In the genomic region with DNA sequence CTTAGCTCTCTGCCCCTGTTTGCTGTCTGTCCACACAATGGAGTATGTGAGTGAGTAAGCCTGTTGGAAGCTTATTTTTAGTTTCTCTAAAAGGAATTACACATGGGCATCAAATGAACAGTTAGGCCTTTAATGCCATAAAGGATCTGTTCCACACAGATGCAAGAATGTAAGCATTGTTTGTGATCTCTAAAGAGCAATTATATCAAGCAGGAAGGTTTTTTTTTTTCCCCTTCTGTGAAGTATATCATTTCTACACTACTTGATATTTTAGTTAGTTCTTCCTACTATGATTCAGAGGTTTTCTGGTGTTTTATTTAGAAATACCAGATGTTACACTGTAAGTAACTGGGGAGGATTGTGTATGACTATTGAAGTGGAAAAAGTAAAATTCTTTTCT, we compare ENCODE assay signal across 16 cellular contexts.
A peak's percentile ranks its signal among the peaks of the same experiment; 100 is the strongest.
DNase-seq lines count a peak whose midpoint lies in the region; ATAC-seq, FAIRE-seq and TF ChIP-seq lines count a peak whose summit lies in the region.
"Had no signal": no experiment of that assay in that cellular context is flagged by ENCODE, and none has a peak within 500 bp of the region (broad histone marks: within the 10 kb centered on the region; RNA-seq: fewer than 3 reads in every experiment).

No MANE protein-coding gene starts in this region.

- H3K4me1 Mint-ChIP-seq in effector memory CD8-positive, alpha-beta T cell (ENCODE audit: low read depth in 2 of 2) = no peaks in the 10 kb centered on the region
- H3K4me1 Mint-ChIP-seq: activated naive CD8-positive, alpha-beta T cell treated with anti-CD3 and anti-CD28 coated beads, Interleukin-2, amount 50 U/mL, for 24 hours had no signal

- peak overlapping the region; percentile 19 for H3K27ac ChIP-seq in brain microvascular endothelial cell
- H3K27ac ChIP-seq in small intestine (ENCODE audit: low read depth in 1 of 2, low read length in 1 of 2) = no peak overlapping the region
- H3K27ac ChIP-seq: esophagus muscularis mucosa, lower lobe of right lung had no signal

- in situ Hi-C loops in brain microvascular endothelial cell (cut with HindIII; ENCODE audit: low pct_ligation_motif_present, low sequenced_read_pairs) = no loop called here

- peaks cover 0 to 11% of the 10 kb centered on the region in 2 donors for H3K9me3 Mint-ChIP-seq in effector memory CD8-positive, alpha-beta T cell
- H3K9me3 Mint-ChIP-seq: activated naive CD8-positive, alpha-beta T cell treated with anti-CD3 and anti-CD28 coated beads, Interleukin-2, amount 50 U/mL, for 24 hours had no signal

- H3K27me3 ChIP-seq in brain microvascular endothelial cell (replicated peaks) = no peaks in the 10 kb centered on the region
- H3K27me3 ChIP-seq in small intestine (ENCODE audit: control insufficient read depth in 2 of 2, insufficient read depth in 2 of 2, low read length in 2 of 2) = no peaks in the 10 kb centered on the region
- H3K27me3 ChIP-seq: esophagus muscularis mucosa had no signal

- H3K27ac Mint-ChIP-seq in effector memory CD8-positive, alpha-beta T cell = no peak overlapping the region
- H3K27ac Mint-ChIP-seq: activated naive CD8-positive, alpha-beta T cell treated with anti-CD3 and anti-CD28 coated beads, Interleukin-2, amount 50 U/mL, for 24 hours had no signal

- H3K4me3 Mint-ChIP-seq in effector memory CD8-positive, alpha-beta T cell = no peak overlapping the region
- H3K4me3 Mint-ChIP-seq: activated naive CD8-positive, alpha-beta T cell treated with anti-CD3 and anti-CD28 coated beads, Interleukin-2, amount 50 U/mL, for 24 hours had no signal

- H3K27me3 Mint-ChIP-seq in effector memory CD8-positive, alpha-beta T cell = no peaks in the 10 kb centered on the region
- H3K27me3 Mint-ChIP-seq: activated naive CD8-positive, alpha-beta T cell treated with anti-CD3 and anti-CD28 coated beads, Interleukin-2, amount 50 U/mL, for 24 hours had no signal

- peaks cover 1% of the 10 kb centered on the region for H3K9me3 ChIP-seq in small intestine (ENCODE audit: control insufficient read depth, low read depth)
- H3K9me3 ChIP-seq: esophagus muscularis mucosa, lower lobe of right lung had no signal

- TF ChIP-seq CTCF in brain microvascular endothelial cell (IDR thresholded peaks at IDR 0.05; ENCODE audit: low read depth, low read length, missing control alignments) (no peak), D721Med (IDR thresholded peaks at IDR 0.05; ENCODE audit: insufficient read depth, missing control alignments) (no peak)

- H3K4me3 ChIP-seq in brain microvascular endothelial cell (ENCODE audit: low read depth, low read length) (no peak overlapping the region), small intestine (ENCODE audit: low read depth in 1 of 2, low read length in 2 of 2) (no peak overlapping the region)
- H3K4me3 ChIP-seq: esophagus muscularis mucosa, lower lobe of right lung had no signal

- H3K4me1 ChIP-seq in small intestine (ENCODE audit: control insufficient read depth in 2 of 2, insufficient read depth in 1 of 2, low read depth in 1 of 2, low read length in 1 of 2) = no peaks in the 10 kb centered on the region
- H3K4me1 ChIP-seq: lower lobe of right lung had no signal

- DNase-seq in COLO829 (ENCODE audit: low spot score) = peak; percentile 77
- DNase-seq in brain microvascular endothelial cell = peak; percentile 11
- peak; percentile 42 for DNase-seq in kidney tubule cell (ENCODE audit: low spot score)
- no peak for DNase-seq in effector memory CD8-positive, alpha-beta T cell
- no peak for DNase-seq in D721Med (ENCODE audit: insufficient read length, low spot score)
- DNase-seq in small intestine = no peak
- DNase-seq: activated CD8-positive, alpha-beta memory T cell treated with anti-CD3 and anti-CD28 coated beads for 24 hours; activated naive CD8-positive, alpha-beta T cell treated with anti-CD3 and anti-CD28 coated beads, Interleukin-2, amount 50 U/mL, for 24 hours; COR-L47; lower lobe of right lung; NCI-H1048; retina; T-helper 1 cell had no signal

- ATAC-seq in HG02852 (IDR thresholded peaks at IDR 0.05; ENCODE audit: unreplicated experiment) (peak; percentile 44), GM18873 (IDR thresholded peaks at IDR 0.05; ENCODE audit: low FRiP score, unreplicated experiment) (no peak)
- ATAC-seq in effector memory CD8-positive, alpha-beta T cell (replicated peaks) = no peak
- ATAC-seq: activated naive CD8-positive, alpha-beta T cell treated with anti-CD3 and anti-CD28 coated beads, Interleukin-2, amount 50 U/mL, for 24 hours; lower lobe of right lung had no signal

- FAIRE-seq in D721Med (lab: Jason Lieb, UNC) = no peak
- FAIRE-seq in small intestine (lab: Jason Lieb, UNC) = no peak

- H3K36me3 Mint-ChIP-seq in effector memory CD8-positive, alpha-beta T cell (ENCODE audit: insufficient read depth) = no peaks in the 10 kb centered on the region

- H3K36me3 ChIP-seq in brain microvascular endothelial cell (replicated peaks) (no peaks in the 10 kb centered on the region), small intestine (ENCODE audit: control insufficient read depth in 2 of 2, insufficient read depth in 2 of 2, low read length in 2 of 2) (no peaks in the 10 kb centered on the region)
- H3K36me3 ChIP-seq: esophagus muscularis mucosa, lower lobe of right lung had no signal

Comparison
In these comparisons a context has a peak if more than half of its experiments do, and no peak if none do; other contexts are left out.
1. DNase-seq: peak in COLO829 (single experiment), brain microvascular endothelial cell (single experiment) and kidney tubule cell (single experiment); none in effector memory CD8-positive, alpha-beta T cell (0 of 3), D721Med (single experiment) and small intestine (single experiment).